ENCODE assay signal across 21 cellular contexts in genomic region chr22:50633771-50634170, GRCh38.
"Had no signal": no experiment of that assay in that cellular context is flagged by ENCODE, and none has a peak within 500 bp of the region (broad histone marks: within the 10 kb centered on the region; RNA-seq: fewer than 3 reads in every experiment).

No MANE protein-coding gene starts in this region.

- ATAC-seq: effector memory CD8-positive, alpha-beta T cell; foreskin keratinocyte; gastrocnemius medialis; gastroesophageal sphincter; heart left ventricle; heart right ventricle had no signal

- H3K27me3 ChIP-seq: colonic mucosa, dorsolateral prefrontal cortex, esophagus muscularis mucosa, esophagus squamous epithelium, gastrocnemius medialis, gastroesophageal sphincter, heart left ventricle, heart right ventricle had no signal

- H3K9me3 ChIP-seq: colonic mucosa, esophagus muscularis mucosa, esophagus squamous epithelium, gastrocnemius medialis, gastroesophageal sphincter, heart left ventricle, heart right ventricle had no signal

- H3K4me3 ChIP-seq: colonic mucosa, coronary artery, dorsolateral prefrontal cortex, esophagus muscularis mucosa, esophagus squamous epithelium, gastrocnemius medialis, gastroesophageal sphincter, heart left ventricle, heart right ventricle had no signal

- H3K36me3 ChIP-seq: colonic mucosa, esophagus muscularis mucosa, esophagus squamous epithelium, gastrocnemius medialis, gastroesophageal sphincter, heart left ventricle, heart right ventricle had no signal

- H3K27ac ChIP-seq: colonic mucosa, coronary artery, dorsolateral prefrontal cortex, epithelial cell of prostate, esophagus muscularis mucosa, esophagus squamous epithelium, foreskin keratinocyte, gastrocnemius medialis, gastroesophageal sphincter, heart left ventricle, heart right ventricle had no signal

- DNase-seq: colonic mucosa; cortex of kidney; dermis blood vessel endothelial cell; effector CD4-positive, alpha-beta T cell; effector CD8-positive, alpha-beta T cell; effector memory CD4-positive, alpha-beta T cell; effector memory CD8-positive, alpha-beta T cell; endodermal cell; erythroblast; esophagus squamous epithelium; foreskin keratinocyte; foreskin melanocyte; gastrocnemius medialis; glutamatergic neuron; heart left ventricle; heart right ventricle had no signal

- H3K4me1 ChIP-seq: colonic mucosa, foreskin keratinocyte had no signal
